Comparison of ENCODE assay signal across 8 cellular contexts in the genomic region with DNA sequence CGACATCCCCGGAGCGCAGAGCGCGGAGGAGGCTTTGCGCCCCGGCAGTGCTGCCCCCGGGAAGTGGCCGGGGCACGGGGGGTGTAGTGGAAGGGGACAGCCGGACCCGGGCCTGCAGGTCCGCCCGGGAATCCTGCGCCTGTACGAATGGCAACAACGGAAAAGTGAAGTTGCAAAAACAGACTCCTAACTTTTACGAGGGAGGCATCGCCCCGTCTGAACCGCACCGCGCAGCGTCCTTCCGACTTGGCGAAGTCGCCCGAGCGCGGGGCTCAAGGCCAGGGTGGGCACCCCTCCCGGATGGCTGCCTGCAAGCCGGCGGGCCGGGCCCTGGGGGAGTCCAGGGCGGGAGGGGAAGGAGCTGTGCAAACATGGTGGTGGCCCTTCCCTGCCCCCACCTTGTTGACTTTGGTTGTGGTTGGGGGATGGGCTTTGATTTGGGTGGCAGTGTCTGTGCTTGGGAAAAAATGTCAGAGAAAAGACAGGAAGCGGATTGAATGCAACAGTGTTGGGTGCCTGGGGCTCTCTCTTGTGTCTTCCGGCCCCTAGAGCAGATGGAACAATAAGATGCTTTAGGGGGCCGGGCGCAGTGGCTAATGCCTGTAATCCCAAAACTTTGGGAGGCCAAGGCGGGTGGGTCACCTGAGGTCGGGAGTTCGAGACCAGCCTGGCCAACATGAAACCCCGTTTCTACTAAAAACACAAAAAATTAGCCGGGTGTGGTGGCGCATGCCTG. TPM values are rescaled to one million over a fixed set of nuclear protein-coding genes. Genes with fewer than 3 reads are reported as not detected.
DNase-seq lines count a peak whose midpoint lies in the region; ATAC-seq and TF ChIP-seq lines count a peak whose summit lies in the region.

No MANE protein-coding gene starts in this region.

- intact Hi-C loops in left ventricle myocardium inferior (cut with micrococcal nuclease): no loop called here

- H3K9me3 ChIP-seq in adipocyte (ENCODE audit: control insufficient read depth, low read length) (no peaks in the 10 kb centered on the region), left ventricle myocardium inferior (replicated peaks) (no peaks in the 10 kb centered on the region)

- no peak for TF ChIP-seq CTCF in left ventricle myocardium inferior (IDR thresholded peaks at IDR 0.05; ENCODE audit: borderline replicate concordance)

- no peak for ATAC-seq in GM21515 (IDR thresholded peaks at IDR 0.05; ENCODE audit: unreplicated experiment)

- H3K9ac ChIP-seq in adipocyte (ENCODE audit: low read length): peak overlapping the region; percentile 98

- DNase-seq in CMK (ENCODE audit: low read depth) (peak; percentile 59), HT-29 (ENCODE audit: low spot score) (peak; percentile 44), SHP77 treated with DMSO at 0.1 percent for 48 hours (lab: John Stamatoyannopoulos, UW) (peak; percentile 51), adipocyte (ENCODE audit: low read depth) (peak; percentile 71), left ventricle myocardium inferior (peak; percentile 49), pons (ENCODE audit: low spot score) (peak; percentile 49), NCI-H1048 (lab: John Stamatoyannopoulos, UW) (no peak)

- H3K36me3 ChIP-seq in adipocyte (ENCODE audit: control insufficient read depth, insufficient read depth, low read length, severe bottlenecking) (no peaks in the 10 kb centered on the region), left ventricle myocardium inferior (peaks cover 16% of the 10 kb centered on the region)

- H3K27ac ChIP-seq in left ventricle myocardium inferior (replicated peaks): peak overlapping the region; percentile 99

- H3K4me3 ChIP-seq in adipocyte (ENCODE audit: low read length): peak overlapping the region; percentile 92
- peak overlapping the region; percentile 97 for H3K4me3 ChIP-seq in left ventricle myocardium inferior

- H3K27me3 ChIP-seq in adipocyte (replicated peaks; ENCODE audit: control insufficient read depth, insufficient read depth, low read length): no peaks in the 10 kb centered on the region
- no peaks in the 10 kb centered on the region for H3K27me3 ChIP-seq in left ventricle myocardium inferior (ENCODE audit: low read depth)

- peaks cover 34% of the 10 kb centered on the region for H3K4me1 ChIP-seq in adipocyte (ENCODE audit: control insufficient read depth, insufficient read depth, low read length)
- H3K4me1 ChIP-seq in left ventricle myocardium inferior: peaks cover 69% of the 10 kb centered on the region

RNA-seq across cellular contexts. Expression of a gene that starts 0.7 kb away (rescaled TPM):
- total RNA-seq in HT-29 (2014; rRNA removed; shearing (Covaris generic)): 49.5 and 70.5 TPM in 2 replicates
- total RNA-seq in left ventricle myocardium inferior: 25.6 TPM

RNA-seq across cellular contexts. Expression of a gene that starts 41.1 kb away (rescaled TPM):
- total RNA-seq in HT-29 (2014; rRNA removed; shearing (Covaris generic)): 0.94 and 2.8 TPM in 2 replicates
- total RNA-seq in left ventricle myocardium inferior: 4.1 TPM

RNA-seq across cellular contexts. Expression of a gene that starts 41.2 kb away (rescaled TPM):
- 4.1 and 5.9 TPM in 2 replicates for total RNA-seq in HT-29 (2014; rRNA removed; shearing (Covaris generic))
- 10.9 TPM for total RNA-seq in left ventricle myocardium inferior
